ENCODE assay signal across 7 cellular contexts in genomic region chr13:33543631-33544030, GRCh38.
DNase-seq lines count a peak whose midpoint lies in the region; ATAC-seq lines count a peak whose summit lies in the region.

No MANE protein-coding gene starts in this region.

- peak overlapping the region; percentile 91 to 98 (median 95) for H3K4me3 Mint-ChIP-seq in naive thymus-derived CD8-positive, alpha-beta T cell

- H3K4me3 ChIP-seq in GM08714 (ENCODE audit: low read length), result peak overlapping the region; percentile 79

- POLR2A ChIA-PET in naive thymus-derived CD8-positive, alpha-beta T cell (lab: Charles Lee), result interaction anchor here (0.6 to 2.8 kb wide), 8 partner anchors 69 to 1067 kb away, joined by 3 to 24 read pairs (median 6); partner anchors contain the start of genes N4BP2L2, PDS5B and RFC3

- no peaks in the 10 kb centered on the region for H3K27me3 Mint-ChIP-seq in naive thymus-derived CD8-positive, alpha-beta T cell

- peaks cover 18 to 58% (median 41%) of the 10 kb centered on the region in 4 donors for H3K4me1 Mint-ChIP-seq in naive thymus-derived CD8-positive, alpha-beta T cell

- H3K36me3 Mint-ChIP-seq in naive thymus-derived CD8-positive, alpha-beta T cell, result no peaks in the 10 kb centered on the region

- no peak for ATAC-seq in naive thymus-derived CD8-positive, alpha-beta T cell
- ATAC-seq in GM19328 (IDR thresholded peaks at IDR 0.05; ENCODE audit: unreplicated experiment) (no peak), HG03095 (IDR thresholded peaks at IDR 0.05; ENCODE audit: unreplicated experiment) (no peak)

- peaks cover 0 to 17% (median 0%) of the 10 kb centered on the region in 9 donors for H3K9me3 Mint-ChIP-seq in naive thymus-derived CD8-positive, alpha-beta T cell

- H3K27ac Mint-ChIP-seq in naive thymus-derived CD8-positive, alpha-beta T cell, result peak overlapping the region; percentile 99 to 100 (median 100)

- DNase-seq in NCI-H526 treated with DMSO at 0.1 percent for 48 hours (lab: John Stamatoyannopoulos, UW), result peak; percentile 66
- peak; percentile 14 for DNase-seq in cerebellar cortex (ENCODE audit: low spot score)
- DNase-seq in naive thymus-derived CD8-positive, alpha-beta T cell, result peak in 2 of 10 donors; percentile 9 to 23
- no peak for DNase-seq in ecto neural progenitor cell (ENCODE audit: low spot score)
